In the genomic region with DNA sequence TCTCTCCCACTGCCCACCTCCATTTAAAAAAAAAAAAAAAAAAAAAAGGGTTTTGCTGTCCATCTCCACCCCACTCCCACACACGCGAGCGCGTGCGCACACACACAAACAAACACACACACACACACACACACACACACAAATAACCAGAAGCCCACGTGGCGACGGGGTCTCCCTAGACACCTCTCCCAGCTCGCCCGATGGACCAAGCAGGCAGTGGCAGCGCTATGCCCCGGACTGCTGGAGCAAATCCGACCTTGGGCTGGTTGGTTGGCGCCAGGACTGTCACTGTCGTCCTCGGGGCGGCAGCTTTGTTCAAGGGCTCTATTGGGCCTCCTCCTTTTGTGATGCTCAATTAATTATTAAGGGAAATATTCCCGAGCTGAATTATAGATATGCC, we compare ENCODE assay signal across 1 cellular context.
TF ChIP-seq lines count a peak whose summit lies in the region.

No MANE protein-coding gene starts in this region.

TF ChIP-seq in GM23338, 12 proteins besides CTCF, POLR2A, EP300 and RAD21:
- TF ChIP-seq, protein P1, sequence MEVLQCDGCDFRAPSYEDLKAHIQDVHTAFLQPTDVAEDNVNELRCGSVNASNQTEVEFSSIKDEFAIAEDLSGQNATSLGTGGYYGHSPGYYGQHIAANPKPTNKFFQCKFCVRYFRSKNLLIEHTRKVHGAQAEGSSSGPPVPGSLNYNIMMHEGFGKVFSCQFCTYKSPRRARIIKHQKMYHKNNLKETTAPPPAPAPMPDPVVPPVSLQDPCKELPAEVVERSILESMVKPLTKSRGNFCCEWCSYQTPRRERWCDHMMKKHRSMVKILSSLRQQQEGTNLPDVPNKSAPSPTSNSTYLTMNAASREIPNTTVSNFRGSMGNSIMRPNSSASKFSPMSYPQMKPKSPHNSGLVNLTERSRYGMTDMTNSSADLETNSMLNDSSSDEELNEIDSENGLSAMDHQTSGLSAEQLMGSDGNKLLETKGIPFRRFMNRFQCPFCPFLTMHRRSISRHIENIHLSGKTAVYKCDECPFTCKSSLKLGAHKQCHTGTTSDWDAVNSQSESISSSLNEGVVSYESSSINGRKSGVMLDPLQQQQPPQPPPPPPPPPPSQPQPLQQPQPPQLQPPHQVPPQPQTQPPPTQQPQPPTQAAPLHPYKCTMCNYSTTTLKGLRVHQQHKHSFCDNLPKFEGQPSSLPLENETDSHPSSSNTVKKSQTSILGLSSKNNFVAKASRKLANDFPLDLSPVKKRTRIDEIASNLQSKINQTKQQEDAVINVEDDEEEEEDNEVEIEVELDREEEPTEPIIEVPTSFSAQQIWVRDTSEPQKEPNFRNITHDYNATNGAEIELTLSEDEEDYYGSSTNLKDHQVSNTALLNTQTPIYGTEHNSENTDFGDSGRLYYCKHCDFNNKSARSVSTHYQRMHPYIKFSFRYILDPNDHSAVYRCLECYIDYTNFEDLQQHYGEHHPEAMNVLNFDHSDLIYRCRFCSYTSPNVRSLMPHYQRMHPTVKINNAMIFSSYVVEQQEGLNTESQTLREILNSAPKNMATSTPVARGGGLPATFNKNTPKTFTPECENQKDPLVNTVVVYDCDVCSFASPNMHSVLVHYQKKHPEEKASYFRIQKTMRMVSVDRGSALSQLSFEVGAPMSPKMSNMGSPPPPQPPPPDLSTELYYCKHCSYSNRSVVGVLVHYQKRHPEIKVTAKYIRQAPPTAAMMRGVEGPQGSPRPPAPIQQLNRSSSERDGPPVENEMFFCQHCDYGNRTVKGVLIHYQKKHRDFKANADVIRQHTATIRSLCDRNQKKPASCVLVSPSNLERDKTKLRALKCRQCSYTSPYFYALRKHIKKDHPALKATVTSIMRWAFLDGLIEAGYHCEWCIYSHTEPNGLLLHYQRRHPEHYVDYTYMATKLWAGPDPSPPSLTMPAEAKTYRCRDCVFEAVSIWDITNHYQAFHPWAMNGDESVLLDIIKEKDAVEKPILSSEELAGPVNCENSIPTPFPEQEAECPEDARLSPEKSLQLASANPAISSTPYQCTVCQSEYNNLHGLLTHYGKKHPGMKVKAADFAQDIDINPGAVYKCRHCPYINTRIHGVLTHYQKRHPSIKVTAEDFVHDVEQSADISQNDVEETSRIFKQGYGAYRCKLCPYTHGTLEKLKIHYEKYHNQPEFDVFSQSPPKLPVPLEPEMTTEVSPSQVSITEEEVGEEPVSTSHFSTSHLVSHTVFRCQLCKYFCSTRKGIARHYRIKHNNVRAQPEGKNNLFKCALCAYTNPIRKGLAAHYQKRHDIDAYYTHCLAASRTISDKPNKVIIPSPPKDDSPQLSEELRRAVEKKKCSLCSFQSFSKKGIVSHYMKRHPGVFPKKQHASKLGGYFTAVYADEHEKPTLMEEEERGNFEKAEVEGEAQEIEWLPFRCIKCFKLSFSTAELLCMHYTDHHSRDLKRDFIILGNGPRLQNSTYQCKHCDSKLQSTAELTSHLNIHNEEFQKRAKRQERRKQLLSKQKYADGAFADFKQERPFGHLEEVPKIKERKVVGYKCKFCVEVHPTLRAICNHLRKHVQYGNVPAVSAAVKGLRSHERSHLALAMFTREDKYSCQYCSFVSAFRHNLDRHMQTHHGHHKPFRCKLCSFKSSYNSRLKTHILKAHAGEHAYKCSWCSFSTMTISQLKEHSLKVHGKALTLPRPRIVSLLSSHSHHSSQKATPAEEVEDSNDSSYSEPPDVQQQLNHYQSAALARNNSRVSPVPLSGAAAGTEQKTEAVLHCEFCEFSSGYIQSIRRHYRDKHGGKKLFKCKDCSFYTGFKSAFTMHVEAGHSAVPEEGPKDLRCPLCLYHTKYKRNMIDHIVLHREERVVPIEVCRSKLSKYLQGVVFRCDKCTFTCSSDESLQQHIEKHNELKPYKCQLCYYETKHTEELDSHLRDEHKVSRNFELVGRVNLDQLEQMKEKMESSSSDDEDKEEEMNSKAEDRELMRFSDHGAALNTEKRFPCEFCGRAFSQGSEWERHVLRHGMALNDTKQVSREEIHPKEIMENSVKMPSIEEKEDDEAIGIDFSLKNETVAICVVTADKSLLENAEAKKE (CRISPR knock-in tag; IDR thresholded peaks at IDR 0.05): no peak
- no peak for TF ChIP-seq ZNF331 (CRISPR knock-in tag; IDR thresholded peaks at IDR 0.05; ENCODE audit: low read depth)
- TF ChIP-seq ZNF114 (CRISPR knock-in tag; IDR thresholded peaks at IDR 0.05): no peak
- no peak for TF ChIP-seq JUNB (IDR thresholded peaks at IDR 0.05; ENCODE audit: unreplicated experiment)
- TF ChIP-seq, protein P2, sequence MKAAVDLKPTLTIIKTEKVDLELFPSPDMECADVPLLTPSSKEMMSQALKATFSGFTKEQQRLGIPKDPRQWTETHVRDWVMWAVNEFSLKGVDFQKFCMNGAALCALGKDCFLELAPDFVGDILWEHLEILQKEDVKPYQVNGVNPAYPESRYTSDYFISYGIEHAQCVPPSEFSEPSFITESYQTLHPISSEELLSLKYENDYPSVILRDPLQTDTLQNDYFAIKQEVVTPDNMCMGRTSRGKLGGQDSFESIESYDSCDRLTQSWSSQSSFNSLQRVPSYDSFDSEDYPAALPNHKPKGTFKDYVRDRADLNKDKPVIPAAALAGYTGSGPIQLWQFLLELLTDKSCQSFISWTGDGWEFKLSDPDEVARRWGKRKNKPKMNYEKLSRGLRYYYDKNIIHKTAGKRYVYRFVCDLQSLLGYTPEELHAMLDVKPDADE (IDR thresholded peaks at IDR 0.05): no peak
- no peak for TF ChIP-seq CREB1 (CRISPR knock-in tag; IDR thresholded peaks at IDR 0.05; ENCODE audit: low read depth)
- no peak for TF ChIP-seq EZH2phosphoT487 (IDR thresholded peaks at IDR 0.05; ENCODE audit: unreplicated experiment)
- no peak for TF ChIP-seq POLR2AphosphoS5 (IDR thresholded peaks at IDR 0.05; ENCODE audit: low read depth)
- TF ChIP-seq NANOG (IDR thresholded peaks at IDR 0.05; ENCODE audit: borderline replicate concordance): no peak
- TF ChIP-seq EZH2 (IDR thresholded peaks at IDR 0.05; ENCODE audit: low read depth, unreplicated experiment): no peak
- TF ChIP-seq STAT1 (IDR thresholded peaks at IDR 0.05; ENCODE audit: unreplicated experiment): no peak
- TF ChIP-seq, protein P3, sequence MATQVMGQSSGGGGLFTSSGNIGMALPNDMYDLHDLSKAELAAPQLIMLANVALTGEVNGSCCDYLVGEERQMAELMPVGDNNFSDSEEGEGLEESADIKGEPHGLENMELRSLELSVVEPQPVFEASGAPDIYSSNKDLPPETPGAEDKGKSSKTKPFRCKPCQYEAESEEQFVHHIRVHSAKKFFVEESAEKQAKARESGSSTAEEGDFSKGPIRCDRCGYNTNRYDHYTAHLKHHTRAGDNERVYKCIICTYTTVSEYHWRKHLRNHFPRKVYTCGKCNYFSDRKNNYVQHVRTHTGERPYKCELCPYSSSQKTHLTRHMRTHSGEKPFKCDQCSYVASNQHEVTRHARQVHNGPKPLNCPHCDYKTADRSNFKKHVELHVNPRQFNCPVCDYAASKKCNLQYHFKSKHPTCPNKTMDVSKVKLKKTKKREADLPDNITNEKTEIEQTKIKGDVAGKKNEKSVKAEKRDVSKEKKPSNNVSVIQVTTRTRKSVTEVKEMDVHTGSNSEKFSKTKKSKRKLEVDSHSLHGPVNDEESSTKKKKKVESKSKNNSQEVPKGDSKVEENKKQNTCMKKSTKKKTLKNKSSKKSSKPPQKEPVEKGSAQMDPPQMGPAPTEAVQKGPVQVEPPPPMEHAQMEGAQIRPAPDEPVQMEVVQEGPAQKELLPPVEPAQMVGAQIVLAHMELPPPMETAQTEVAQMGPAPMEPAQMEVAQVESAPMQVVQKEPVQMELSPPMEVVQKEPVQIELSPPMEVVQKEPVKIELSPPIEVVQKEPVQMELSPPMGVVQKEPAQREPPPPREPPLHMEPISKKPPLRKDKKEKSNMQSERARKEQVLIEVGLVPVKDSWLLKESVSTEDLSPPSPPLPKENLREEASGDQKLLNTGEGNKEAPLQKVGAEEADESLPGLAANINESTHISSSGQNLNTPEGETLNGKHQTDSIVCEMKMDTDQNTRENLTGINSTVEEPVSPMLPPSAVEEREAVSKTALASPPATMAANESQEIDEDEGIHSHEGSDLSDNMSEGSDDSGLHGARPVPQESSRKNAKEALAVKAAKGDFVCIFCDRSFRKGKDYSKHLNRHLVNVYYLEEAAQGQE (IDR thresholded peaks at IDR 0.05; ENCODE audit: unreplicated experiment): no peak
